In genomic region chr7:44986218-44987053, GRCh38 we compare ENCODE assay signal across 1 cellular context.
TF ChIP-seq lines count a peak whose summit lies in the region.

No MANE protein-coding gene starts in this region.

TF ChIP-seq in WTC11, 78 proteins besides CTCF, POLR2A, EP300 and RAD21 (continued from another document and continues in another):
- TF ChIP-seq PRDM15 (CRISPR knock-in tag; IDR thresholded peaks at IDR 0.05) (no peak), CBFB (CRISPR knock-in tag; IDR thresholded peaks at IDR 0.05; ENCODE audit: low read depth) (no peak), HMGA2 (CRISPR knock-in tag; IDR thresholded peaks at IDR 0.05) (no peak), ZNF263 (CRISPR knock-in tag; IDR thresholded peaks at IDR 0.05; ENCODE audit: low read depth) (no peak), IRF2 (CRISPR knock-in tag; IDR thresholded peaks at IDR 0.05; ENCODE audit: borderline replicate concordance, low read depth) (no peak), IRF1 (CRISPR knock-in tag; IDR thresholded peaks at IDR 0.05) (0 out of 2 replicates have a peak, but pooled peaks have one; percentile 40), ERG (CRISPR knock-in tag; IDR thresholded peaks at IDR 0.05) (no peak), ATF1 (CRISPR knock-in tag; IDR thresholded peaks at IDR 0.05) (no peak), CREB1 (CRISPR knock-in tag; IDR thresholded peaks at IDR 0.05) (peak; percentile 82; the same call in 1 of the 2 replicates), HMGXB4 (CRISPR knock-in tag; IDR thresholded peaks at IDR 0.05) (peak; percentile 22; the same call in 1 of the 2 replicates), GTF2I (CRISPR knock-in tag; conservative IDR thresholded peaks at IDR 0.05) (no peak), NR2C2 (CRISPR knock-in tag; IDR thresholded peaks at IDR 0.05) (no peak), GRHL2 (CRISPR knock-in tag; IDR thresholded peaks at IDR 0.05; ENCODE audit: insufficient replicate concordance, severe bottlenecking) (no peak), ATF2 (CRISPR knock-in tag; IDR thresholded peaks at IDR 0.05; ENCODE audit: borderline replicate concordance, low read depth) (peak; percentile 86; the same call in 1 of the 2 replicates), ZNF281 (CRISPR knock-in tag; IDR thresholded peaks at IDR 0.05) (0 out of 2 replicates have a peak, but pooled peaks have one; percentile 30), SP1 (CRISPR knock-in tag; conservative IDR thresholded peaks at IDR 0.05) (peak; percentile 97), ZNF512 (CRISPR knock-in tag; IDR thresholded peaks at IDR 0.05; ENCODE audit: borderline replicate concordance) (no peak), ZNF532 (CRISPR knock-in tag; IDR thresholded peaks at IDR 0.05; ENCODE audit: borderline replicate concordance) (no peak; the same call in 1 of the 2 replicates), NFYB (CRISPR knock-in tag; conservative IDR thresholded peaks at IDR 0.05; ENCODE audit: low read depth) (peak; percentile 37; the same call in 1 of the 2 replicates), SMAD4 (CRISPR knock-in tag; IDR thresholded peaks at IDR 0.05) (no peak), MYBL2 (CRISPR knock-in tag; IDR thresholded peaks at IDR 0.05) (0 out of 2 replicates have a peak, but pooled peaks have one; percentile 83), ATF6 (CRISPR knock-in tag; IDR thresholded peaks at IDR 0.05) (no peak), EMX1 (CRISPR knock-in tag; IDR thresholded peaks at IDR 0.05) (peak; percentile 62; the same call in 1 of the 2 replicates), ESRRA (CRISPR knock-in tag; IDR thresholded peaks at IDR 0.05; ENCODE audit: borderline replicate concordance) (no peak), JUN (CRISPR knock-in tag; IDR thresholded peaks at IDR 0.05) (peak; percentile 71; the same call in 1 of the 2 replicates), ZNF425 (CRISPR knock-in tag; conservative IDR thresholded peaks at IDR 0.05) (no peak)
